11 cellular contexts compared by ENCODE assay signal in the genomic region with DNA sequence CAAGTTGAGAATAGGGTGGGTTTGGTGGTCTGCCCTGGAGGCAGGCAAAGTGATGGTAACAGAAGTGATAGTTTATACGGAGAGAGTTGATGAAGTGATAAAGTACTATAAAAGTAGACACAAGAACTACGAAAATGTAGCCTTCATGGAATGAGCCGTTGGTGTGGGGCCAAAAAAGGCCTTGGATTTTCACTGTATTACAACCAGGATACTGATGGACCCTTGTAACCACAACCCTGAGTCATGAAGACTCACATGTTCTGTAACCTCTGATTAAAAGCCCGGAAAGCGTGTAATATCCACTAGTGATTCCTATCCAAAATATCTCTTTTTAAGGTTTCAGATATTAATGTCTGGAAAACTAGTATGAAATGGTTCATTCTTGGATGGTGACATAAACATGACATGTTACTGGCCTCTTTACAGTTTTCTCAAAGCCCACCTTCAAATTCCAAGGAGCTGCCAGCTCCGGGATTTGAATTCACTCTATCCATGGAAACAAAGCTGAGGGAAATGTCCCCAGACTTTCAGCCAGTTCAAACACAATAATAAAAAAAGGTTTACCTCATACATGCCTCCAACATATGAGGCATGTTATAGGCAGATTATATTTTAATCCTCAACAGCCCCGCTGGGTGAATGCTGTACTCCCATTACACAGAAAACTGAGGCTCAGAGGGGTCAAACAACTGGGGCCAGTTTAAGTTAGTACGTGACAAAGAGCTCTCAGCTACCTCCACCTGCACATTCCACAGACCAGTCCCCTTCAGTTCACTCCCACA. TPM values are rescaled to one million over a fixed set of nuclear protein-coding genes. Genes with fewer than 3 reads are reported as not detected.
DNase-seq lines count a peak whose midpoint lies in the region; ATAC-seq and TF ChIP-seq lines count a peak whose summit lies in the region.
"Had no signal": no experiment of that assay in that cellular context is flagged by ENCODE, and none has a peak within 500 bp of the region (broad histone marks: within the 10 kb centered on the region; RNA-seq: fewer than 3 reads in every experiment).

No MANE protein-coding gene starts in this region.

- H4K20me1 ChIP-seq in OCI-LY3 (ENCODE audit: insufficient read depth, low read length) = no peaks in the 10 kb centered on the region

- H3K27me3 ChIP-seq in OCI-LY3 (ENCODE audit: low read depth, low read length) = peaks cover 9% of the 10 kb centered on the region; the same call in 1 of the 2 replicates
- H3K27me3 ChIP-seq: dorsolateral prefrontal cortex, upper lobe of right lung had no signal

- H3K9me3 Mint-ChIP-seq in effector memory CD8-positive, alpha-beta T cell = no peaks in the 10 kb centered on the region
- no peaks in the 10 kb centered on the region for H3K9me3 Mint-ChIP-seq in progenitor cell of endocrine pancreas (ENCODE audit: low read depth)

- H3K4me2 ChIP-seq in OCI-LY3 (ENCODE audit: low read length) = peak overlapping the region; percentile 78

- H3K4me1 Mint-ChIP-seq in effector memory CD8-positive, alpha-beta T cell (ENCODE audit: low read depth in 2 of 2) = peaks cover 15 to 19% of the 10 kb centered on the region in 2 donors
- H3K4me1 Mint-ChIP-seq in progenitor cell of endocrine pancreas (ENCODE audit: low read depth) = peaks cover 11% of the 10 kb centered on the region

- no peak overlapping the region for H3K27ac ChIP-seq in OCI-LY3 (ENCODE audit: low read length)

- DNase-seq in Daoy (ENCODE audit: low read depth) (peak; percentile 92), progenitor cell of endocrine pancreas (ENCODE audit: low spot score, unreplicated experiment) (no peak), NCI-H526 (lab: John Stamatoyannopoulos, UW) (no peak), 8988T (no peak)
- no peak for DNase-seq in effector memory CD8-positive, alpha-beta T cell
- DNase-seq in activated CD8-positive, alpha-beta memory T cell treated with anti-CD3 and anti-CD28 coated beads, Interleukin-2, amount 50 U/mL, for 4 hours = no peak
- DNase-seq: dorsolateral prefrontal cortex, Karpas-422, upper lobe of right lung had no signal

- H3K79me2 ChIP-seq in OCI-LY3 (ENCODE audit: low read length) = peaks cover 9% of the 10 kb centered on the region

- peaks cover 15% of the 10 kb centered on the region for H3K36me3 Mint-ChIP-seq in effector memory CD8-positive, alpha-beta T cell (ENCODE audit: insufficient read depth)
- no peaks in the 10 kb centered on the region for H3K36me3 Mint-ChIP-seq in progenitor cell of endocrine pancreas (ENCODE audit: insufficient read depth)

- H3K9me3 ChIP-seq in OCI-LY3 (ENCODE audit: insufficient read depth, low read length) = no peaks in the 10 kb centered on the region
- H3K9me3 ChIP-seq: upper lobe of right lung had no signal

- H3K4me3 Mint-ChIP-seq in effector memory CD8-positive, alpha-beta T cell = peak overlapping the region; percentile 97 to 98
- peak overlapping the region; percentile 42 for H3K4me3 Mint-ChIP-seq in progenitor cell of endocrine pancreas (ENCODE audit: low read depth)

- H3K27ac Mint-ChIP-seq in effector memory CD8-positive, alpha-beta T cell = no peak overlapping the region
- H3K27ac Mint-ChIP-seq in progenitor cell of endocrine pancreas = no peak overlapping the region

- no peak for ATAC-seq in effector memory CD8-positive, alpha-beta T cell (replicated peaks)
- no peak for ATAC-seq in HG02884 (IDR thresholded peaks at IDR 0.05; ENCODE audit: unreplicated experiment)
- ATAC-seq: upper lobe of right lung had no signal

- peak overlapping the region; percentile 78 for H3K4me3 ChIP-seq in OCI-LY3 (ENCODE audit: low read length)

- H3K27me3 Mint-ChIP-seq in effector memory CD8-positive, alpha-beta T cell = peaks cover 3 to 45% of the 10 kb centered on the region in 2 donors
- peaks cover 22% of the 10 kb centered on the region for H3K27me3 Mint-ChIP-seq in progenitor cell of endocrine pancreas

- TF ChIP-seq CTCF in OCI-LY3 (IDR thresholded peaks at IDR 0.05; ENCODE audit: low read depth, low read length) = no peak
- TF ChIP-seq CTCF in progenitor cell of endocrine pancreas (IDR thresholded peaks at IDR 0.05; ENCODE audit: unreplicated experiment) = no peak

- H3K4me1 ChIP-seq in OCI-LY3 (ENCODE audit: low read length) = peaks cover 51% of the 10 kb centered on the region

- no peak overlapping the region for H3K9ac ChIP-seq in OCI-LY3 (ENCODE audit: low read length)

- H2AFZ ChIP-seq in OCI-LY3 (ENCODE audit: low read depth, low read length) = no peak overlapping the region

- H3K36me3 ChIP-seq in OCI-LY3 (replicated peaks; ENCODE audit: low read depth, low read length) = no peaks in the 10 kb centered on the region
- H3K36me3 ChIP-seq: upper lobe of right lung had no signal

RNA-seq across cellular contexts. Expression of a gene that starts 55.4 kb away (rescaled TPM):
- 143 and 149 TPM in 2 replicates for total RNA-seq in Daoy (2014; rRNA removed; shearing (Covaris generic))
- 49.9 and 51.1 TPM in 2 replicates for total RNA-seq in progenitor cell of endocrine pancreas

RNA-seq across cellular contexts. Expression of a gene that starts 55.5 kb away (rescaled TPM):
- total RNA-seq in Daoy (2014; rRNA removed; shearing (Covaris generic)) = 13.7 and 25.5 TPM in 2 replicates
- total RNA-seq in progenitor cell of endocrine pancreas = 69.1 and 72.3 TPM in 2 replicates
